ENCODE assay signal across 12 cellular contexts in the genomic region with DNA sequence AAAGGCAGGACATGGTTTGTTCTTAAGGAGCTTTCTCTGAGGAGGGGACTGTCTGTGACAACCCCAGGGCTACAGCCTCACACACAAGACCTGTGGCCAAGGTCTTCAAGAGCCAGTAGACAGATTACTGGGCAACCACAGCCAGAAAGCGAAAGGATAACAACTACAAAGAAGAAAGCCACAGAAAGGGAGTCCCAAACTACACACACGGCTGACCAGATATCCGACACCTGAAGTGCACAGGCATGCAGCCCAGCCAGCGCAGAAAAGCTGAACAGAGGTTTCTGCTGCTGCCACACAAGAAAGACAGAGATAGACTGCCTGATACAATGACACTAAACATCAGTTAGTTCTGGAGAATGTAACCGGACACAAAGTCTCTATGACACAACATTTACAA. TPM values are rescaled to one million over a fixed set of nuclear protein-coding genes. Genes with fewer than 3 reads are reported as not detected.
DNase-seq lines count a peak whose midpoint lies in the region; ATAC-seq and TF ChIP-seq lines count a peak whose summit lies in the region.
"Had no signal": no experiment of that assay in that cellular context is flagged by ENCODE, and none has a peak within 500 bp of the region (broad histone marks: within the 10 kb centered on the region; RNA-seq: fewer than 3 reads in every experiment).

No MANE protein-coding gene starts in this region.

- intact Hi-C loops in activated CD8-positive, alpha-beta T cell treated with anti-CD3 and anti-CD28 coated beads for 36 hours (cut with micrococcal nuclease), result no loop called here
- intact Hi-C loops in dorsolateral prefrontal cortex (cut with DNase I), result no loop called here

- ATAC-seq in GM19035 (IDR thresholded peaks at IDR 0.05; ENCODE audit: unreplicated experiment) (peak; percentile 82), HG02870 (IDR thresholded peaks at IDR 0.05; ENCODE audit: unreplicated experiment) (peak; percentile 61), upper lobe of left lung (ENCODE audit: low FRiP score in 2 of 2) (no peak)
- no peak for ATAC-seq in activated CD8-positive, alpha-beta T cell treated with anti-CD3 and anti-CD28 coated beads for 36 hours
- ATAC-seq: left lobe of liver had no signal

- H4K20me1 ChIP-seq in BLaER1, result peaks cover 98% of the 10 kb centered on the region

- peaks cover 99% of the 10 kb centered on the region for H3K36me3 ChIP-seq in BLaER1
- peaks cover 4 to 83% (median 51%) of the 10 kb centered on the region in 4 donors for H3K36me3 ChIP-seq in upper lobe of left lung

- POLR2A ChIA-PET in activated CD8-positive, alpha-beta T cell treated with anti-CD3 and anti-CD28 coated beads for 36 hours (lab: Charles Lee), result interaction anchor here (0.8 kb wide), 1 partner anchor 22 kb away, joined by 3 read pairs; no protein-coding TSS in a partner anchor

- no peak for DNase-seq in activated CD8-positive, alpha-beta T cell treated with anti-CD3 and anti-CD28 coated beads for 36 hours
- DNase-seq in upper lobe of left lung (no peak), pons (ENCODE audit: low spot score) (no peak), dorsolateral prefrontal cortex (no peak), EL (no peak)
- DNase-seq: WERI-Rb-1 had no signal

- peaks cover 27% of the 10 kb centered on the region for H3K4me1 Mint-ChIP-seq in activated CD8-positive, alpha-beta T cell treated with anti-CD3 and anti-CD28 coated beads for 36 hours (ENCODE audit: low read depth)

- H3K4me3 ChIP-seq in BLaER1, result no peak overlapping the region
- no peak overlapping the region for H3K4me3 ChIP-seq in upper lobe of left lung
- H3K4me3 ChIP-seq in dorsolateral prefrontal cortex, result no peak overlapping the region
- H3K4me3 ChIP-seq: skin epidermis had no signal

- no peak overlapping the region for H3K4me3 Mint-ChIP-seq in activated CD8-positive, alpha-beta T cell treated with anti-CD3 and anti-CD28 coated beads for 36 hours

- CTCF ChIA-PET in activated CD8-positive, alpha-beta T cell treated with anti-CD3 and anti-CD28 coated beads for 36 hours (lab: Charles Lee), result no interaction called here

- H3K9ac ChIP-seq in BLaER1, result peak overlapping the region; percentile 8; the same call in 1 of the 2 replicates

- TF ChIP-seq CTCF in activated CD8-positive, alpha-beta T cell treated with anti-CD3 and anti-CD28 coated beads for 36 hours (IDR thresholded peaks at IDR 0.05), result no peak
- no peak for TF ChIP-seq CTCF in upper lobe of left lung (IDR thresholded peaks at IDR 0.05)
- no peak for TF ChIP-seq CTCF in dorsolateral prefrontal cortex (IDR thresholded peaks at IDR 0.05 in 54 of 56, conservative IDR thresholded peaks at IDR 0.05 in 2 of 56; ENCODE audit: low read depth in 1 of 56, partially characterized antibody in 56 of 56)

- no peaks in the 10 kb centered on the region for H3K9me3 Mint-ChIP-seq in activated CD8-positive, alpha-beta T cell treated with anti-CD3 and anti-CD28 coated beads for 36 hours

- H3K27me3 Mint-ChIP-seq in activated CD8-positive, alpha-beta T cell treated with anti-CD3 and anti-CD28 coated beads for 36 hours, result no peaks in the 10 kb centered on the region

- 90 to 96% methylated on average over 5 of the region's 5 CpGs for WGBS in upper lobe of left lung, 2 donors

- TF ChIP-seq POLR2A in upper lobe of left lung (IDR thresholded peaks at IDR 0.05), result no peak

- H3K27me3 ChIP-seq in BLaER1 (no peaks in the 10 kb centered on the region), upper lobe of left lung (no peaks in the 10 kb centered on the region), dorsolateral prefrontal cortex (no peaks in the 10 kb centered on the region)

- H3K4me2 ChIP-seq in BLaER1, result no peak overlapping the region

- H3K36me3 Mint-ChIP-seq in activated CD8-positive, alpha-beta T cell treated with anti-CD3 and anti-CD28 coated beads for 36 hours (ENCODE audit: low read depth), result peaks cover 40% of the 10 kb centered on the region

- H3K4me1 ChIP-seq in BLaER1, result peaks cover 41% of the 10 kb centered on the region
- no peaks in the 10 kb centered on the region for H3K4me1 ChIP-seq in upper lobe of left lung

- H3K27ac ChIP-seq in BLaER1 (peak overlapping the region; percentile 18), upper lobe of left lung (no peak overlapping the region), dorsolateral prefrontal cortex (peak overlapping the region in 8 of 59 donors; percentile 3 to 49 (median 24))
- H3K27ac ChIP-seq: C4-2B, skin epidermis, WERI-Rb-1 had no signal

- H3K27ac Mint-ChIP-seq in activated CD8-positive, alpha-beta T cell treated with anti-CD3 and anti-CD28 coated beads for 36 hours, result peak overlapping the region; percentile 60

- no peak for TF ChIP-seq EP300 in upper lobe of left lung (IDR thresholded peaks at IDR 0.05)

- H3K9me3 ChIP-seq in BLaER1 (no peaks in the 10 kb centered on the region), upper lobe of left lung (no peaks in the 10 kb centered on the region)

RNA-seq across cellular contexts. Expression of a gene that starts 21.4 kb away (rescaled TPM):
- 10 to 100 TPM; 57.3 to 65.6 TPM for total RNA-seq in activated CD8-positive, alpha-beta T cell treated with anti-CD3 and anti-CD28 coated beads for 36 hours
- total RNA-seq in upper lobe of left lung, result 100 to 1,000 TPM in 4 of 6 donors, 10 to 100 TPM in 2; 85.0 to 279 (median 124) TPM
- 10 to 100 TPM; 37.6 to 88.4 (median 49.0) TPM for total RNA-seq in dorsolateral prefrontal cortex

Comparison
In these comparisons a context has a peak if more than half of its experiments do, and no peak if none do; other contexts are left out.
1. ATAC-seq: peak in GM19035 (single experiment) and HG02870 (single experiment); none in activated CD8-positive, alpha-beta T cell treated with anti-CD3 and anti-CD28 coated beads for 36 hours (single experiment) and upper lobe of left lung (0 of 2).